Comparison of ENCODE assay signal across 8 cellular contexts in genomic region chr2:113248997-113249770, GRCh38. TPM values are rescaled to one million over a fixed set of nuclear protein-coding genes. Genes with fewer than 3 reads are reported as not detected.
A peak's percentile ranks its signal among the peaks of the same experiment; 100 is the strongest.
DNase-seq lines count a peak whose midpoint lies in the region; ATAC-seq and TF ChIP-seq lines count a peak whose summit lies in the region.

No MANE protein-coding gene starts in this region.

- CTCF ChIA-PET in Calu3 (lab: Charles Lee): interaction anchor here (0.7 to 3.0 kb wide), 7 partner anchors 14 to 169 kb away, joined by 3 to 37 read pairs (median 4); no protein-coding TSS in a partner anchor

- peaks cover 35% of the 10 kb centered on the region for H3K36me3 Mint-ChIP-seq in Calu3 (ENCODE audit: insufficient read depth, unreplicated experiment)
- 0 out of 2 replicates have a peak, but pooled peaks cover 3% of the 10 kb centered on the region for H3K36me3 Mint-ChIP-seq in HFFc6 (ENCODE audit: low read depth)
- peaks cover 2% of the 10 kb centered on the region for H3K36me3 Mint-ChIP-seq in central memory CD8-positive, alpha-beta T cell (ENCODE audit: insufficient read depth)

- H3K4me3 Mint-ChIP-seq in Calu3 (ENCODE audit: low read depth, unreplicated experiment) (no peak overlapping the region), HFFc6 (no peak overlapping the region)
- no peak overlapping the region for H3K4me3 Mint-ChIP-seq in central memory CD8-positive, alpha-beta T cell

- H3K9me3 Mint-ChIP-seq in Calu3 (ENCODE audit: low read depth, unreplicated experiment) (no peaks in the 10 kb centered on the region), HFFc6 (no peaks in the 10 kb centered on the region)
- H3K9me3 Mint-ChIP-seq in central memory CD8-positive, alpha-beta T cell: no peaks in the 10 kb centered on the region

- ATAC-seq in central memory CD8-positive, alpha-beta T cell (replicated peaks; ENCODE audit: extremely low read depth, poor library complexity, severe bottlenecking): peak; percentile 52
- no peak for ATAC-seq in GM18870 (IDR thresholded peaks at IDR 0.05; ENCODE audit: unreplicated experiment)

- TF ChIP-seq CTCF in Calu3 (IDR thresholded peaks at IDR 0.05; ENCODE audit: unreplicated experiment) (peak; percentile 87), HFFc6 (IDR thresholded peaks at IDR 0.05) (peak; percentile 98)

- H3K27ac Mint-ChIP-seq in Calu3 (ENCODE audit: unreplicated experiment) (peak overlapping the region; percentile 28), HFFc6 (no peak overlapping the region)
- no peak overlapping the region for H3K27ac Mint-ChIP-seq in central memory CD8-positive, alpha-beta T cell (ENCODE audit: low read depth)

- peaks cover 49% of the 10 kb centered on the region for H3K4me1 Mint-ChIP-seq in Calu3 (ENCODE audit: low read depth, unreplicated experiment)
- H3K4me1 Mint-ChIP-seq in HFFc6 (ENCODE audit: low read depth): peaks cover 56% of the 10 kb centered on the region
- peaks cover 49% of the 10 kb centered on the region for H3K4me1 Mint-ChIP-seq in central memory CD8-positive, alpha-beta T cell

- H3K27me3 Mint-ChIP-seq in Calu3 (ENCODE audit: unreplicated experiment) (no peaks in the 10 kb centered on the region), HFFc6 (ENCODE audit: insufficient read depth) (no peaks in the 10 kb centered on the region; the same call in 1 of the 2 replicates)
- no peaks in the 10 kb centered on the region for H3K27me3 Mint-ChIP-seq in central memory CD8-positive, alpha-beta T cell

- BruUV-seq in Calu3 (replicated peaks; lab: Mats Ljungman, UMichigan): no TSS peak

- intact Hi-C loops in Calu3 (cut with micrococcal nuclease; ENCODE audit: unreplicated experiment): loop anchor here (1.0 to 5.0 kb wide), 4 partner anchors 34 to 143 kb away; no protein-coding TSS in a partner anchor

- peak; percentile 84 for DNase-seq in Calu3
- DNase-seq in HFFc6: peak; percentile 73
- DNase-seq in NCI-H2196 treated with DMSO at 0.1 percent for 48 hours (lab: John Stamatoyannopoulos, UW; ENCODE audit: unreplicated experiment): peak; percentile 17
- DNase-seq in activated CD4-positive, CD25-positive, alpha-beta regulatory T cell treated with anti-CD3 and anti-CD28 coated beads, Interleukin-2, amount 50 U/mL, for 72 hours: peak; percentile 76
- DNase-seq in central memory CD8-positive, alpha-beta T cell (ENCODE audit: low spot score in 2 of 2): peak; percentile 53 to 63
- peak; percentile 80 for DNase-seq in kidney tubule cell (ENCODE audit: low spot score)
- peak; percentile 75 to 78 for DNase-seq in stimulated activated CD4-positive, alpha-beta T cell treated with anti-CD3 and anti-CD28 coated beads, Interleukin-2, amount 100 ng/mL, for 48 hours

RNA-seq across cellular contexts. Expression of gene PAX8, which starts 29.5 kb away (rescaled TPM):
- 12.2 and 14.5 TPM in 2 replicates for total RNA-seq in Calu3 (2022)
- 1 to 10 TPM in 5 of 6 experiments, under 1 TPM in 1; 0.33 to 6.7 (median 5.1) TPM for total RNA-seq in HFFc6 (2021; fragmentation: NEBNext Ultra II Directional; extraction: Animal tissue kit (Norgen Biotek cat#: 25700))

Comparison
In these comparisons a context has a peak if more than half of its experiments do, and no peak if none do; other contexts are left out.
1. DNase-seq: peak in every context shown above with its lines; median percentile 84 in Calu3; 80 in kidney tubule cell; 76 in stimulated activated CD4-positive, alpha-beta T cell treated with anti-CD3 and anti-CD28 coated beads, Interleukin-2, amount 100 ng/mL, for 48 hours; 76 in activated CD4-positive, CD25-positive, alpha-beta regulatory T cell treated with anti-CD3 and anti-CD28 coated beads, Interleukin-2, amount 50 U/mL, for 72 hours; 73 in HFFc6; 58 in central memory CD8-positive, alpha-beta T cell; 17 in NCI-H2196 treated with DMSO at 0.1 percent for 48 hours.